Comparison of ENCODE assay signal across 1 cellular context in the genomic region with DNA sequence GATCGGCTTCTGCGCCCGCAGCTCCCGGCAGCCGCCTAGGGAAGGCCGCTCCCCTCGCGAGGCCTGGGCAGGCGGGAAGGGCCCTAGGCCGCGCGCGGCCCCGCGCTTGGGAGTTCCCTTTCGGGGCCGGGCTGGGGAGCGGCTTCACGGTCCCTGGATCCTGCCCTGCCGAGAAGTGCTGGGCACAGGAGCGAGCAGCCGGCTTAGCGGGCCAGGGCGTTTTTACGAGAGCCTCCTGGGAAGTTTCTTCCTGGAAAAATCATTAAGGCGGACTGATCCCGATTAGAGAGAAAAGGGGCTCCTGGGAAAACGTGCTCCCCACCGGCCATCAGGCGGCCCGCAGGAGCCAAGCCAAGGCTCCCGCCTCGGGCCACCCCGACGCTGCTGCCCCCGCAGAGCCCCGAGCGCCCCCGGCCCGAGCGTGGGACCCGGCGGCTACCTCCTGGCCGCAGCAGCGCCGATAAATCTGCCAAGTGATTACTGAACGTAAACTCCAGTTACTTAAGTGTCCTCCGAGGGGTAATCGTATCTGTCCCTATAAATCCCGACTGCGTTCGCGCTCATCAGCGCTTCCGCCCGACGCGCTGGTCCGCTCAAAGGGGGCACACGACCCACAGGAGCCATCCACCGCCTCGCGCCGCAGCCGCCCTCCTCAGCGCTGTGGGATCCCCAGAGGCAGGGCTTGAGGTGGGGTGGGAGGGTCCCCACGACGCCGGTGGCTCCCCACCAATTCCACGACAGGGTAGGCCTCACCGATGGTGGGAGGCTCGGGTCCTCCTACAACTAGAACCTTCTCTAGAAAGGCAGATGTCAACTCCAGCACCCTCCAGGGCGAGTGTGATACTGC.
A peak's percentile ranks its signal among the peaks of the same experiment; 100 is the strongest.
TF ChIP-seq lines count a peak whose summit lies in the region.

No MANE protein-coding gene starts in this region.

TF ChIP-seq in HEK293, 187 proteins besides CTCF, POLR2A, EP300 and RAD21 (continued from another document):
- TF ChIP-seq, protein P1, sequence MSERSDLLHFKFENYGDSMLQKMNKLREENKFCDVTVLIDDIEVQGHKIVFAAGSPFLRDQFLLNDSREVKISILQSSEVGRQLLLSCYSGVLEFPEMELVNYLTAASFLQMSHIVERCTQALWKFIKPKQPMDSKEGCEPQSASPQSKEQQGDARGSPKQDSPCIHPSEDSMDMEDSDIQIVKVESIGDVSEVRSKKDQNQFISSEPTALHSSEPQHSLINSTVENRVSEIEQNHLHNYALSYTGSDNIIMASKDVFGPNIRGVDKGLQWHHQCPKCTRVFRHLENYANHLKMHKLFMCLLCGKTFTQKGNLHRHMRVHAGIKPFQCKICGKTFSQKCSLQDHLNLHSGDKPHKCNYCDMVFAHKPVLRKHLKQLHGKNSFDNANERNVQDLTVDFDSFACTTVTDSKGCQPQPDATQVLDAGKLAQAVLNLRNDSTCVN (tag by site-specific recombination; optimal IDR thresholded peaks at IDR 0.05), result peak; percentile 47
- TF ChIP-seq ZNF530 (tag by site-specific recombination; IDR thresholded peaks at IDR 0.05; ENCODE audit: low read depth) (no peak), ZNF596 (tag by site-specific recombination; IDR thresholded peaks at IDR 0.05) (no peak), ZNF426 (tag by site-specific recombination; IDR thresholded peaks at IDR 0.05) (no peak)
- TF ChIP-seq, protein P2, sequence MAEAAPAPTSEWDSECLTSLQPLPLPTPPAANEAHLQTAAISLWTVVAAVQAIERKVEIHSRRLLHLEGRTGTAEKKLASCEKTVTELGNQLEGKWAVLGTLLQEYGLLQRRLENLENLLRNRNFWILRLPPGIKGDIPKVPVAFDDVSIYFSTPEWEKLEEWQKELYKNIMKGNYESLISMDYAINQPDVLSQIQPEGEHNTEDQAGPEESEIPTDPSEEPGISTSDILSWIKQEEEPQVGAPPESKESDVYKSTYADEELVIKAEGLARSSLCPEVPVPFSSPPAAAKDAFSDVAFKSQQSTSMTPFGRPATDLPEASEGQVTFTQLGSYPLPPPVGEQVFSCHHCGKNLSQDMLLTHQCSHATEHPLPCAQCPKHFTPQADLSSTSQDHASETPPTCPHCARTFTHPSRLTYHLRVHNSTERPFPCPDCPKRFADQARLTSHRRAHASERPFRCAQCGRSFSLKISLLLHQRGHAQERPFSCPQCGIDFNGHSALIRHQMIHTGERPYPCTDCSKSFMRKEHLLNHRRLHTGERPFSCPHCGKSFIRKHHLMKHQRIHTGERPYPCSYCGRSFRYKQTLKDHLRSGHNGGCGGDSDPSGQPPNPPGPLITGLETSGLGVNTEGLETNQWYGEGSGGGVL (tag by site-specific recombination; IDR thresholded peaks at IDR 0.05), result no peak
- TF ChIP-seq, protein P3, sequence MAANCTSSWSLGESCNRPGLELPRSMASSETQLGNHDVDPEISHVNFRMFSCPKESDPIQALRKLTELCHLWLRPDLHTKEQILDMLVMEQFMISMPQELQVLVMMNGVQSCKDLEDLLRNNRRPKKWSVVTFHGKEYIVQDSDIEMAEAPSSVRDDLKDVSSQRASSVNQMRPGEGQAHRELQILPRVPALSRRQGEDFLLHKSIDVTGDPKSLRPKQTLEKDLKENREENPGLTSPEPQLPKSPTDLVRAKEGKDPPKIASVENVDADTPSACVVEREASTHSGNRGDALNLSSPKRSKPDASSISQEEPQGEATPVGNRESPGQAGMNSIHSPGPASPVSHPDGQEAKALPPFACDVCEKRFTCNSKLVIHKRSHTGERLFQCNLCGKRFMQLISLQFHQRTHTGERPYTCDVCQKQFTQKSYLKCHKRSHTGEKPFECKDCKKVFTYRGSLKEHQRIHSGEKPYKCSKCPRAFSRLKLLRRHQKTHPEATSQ (tag by site-specific recombination; IDR thresholded peaks at IDR 0.05), result no peak
